Comparison of ENCODE assay signal across 9 cellular contexts in the genomic region with DNA sequence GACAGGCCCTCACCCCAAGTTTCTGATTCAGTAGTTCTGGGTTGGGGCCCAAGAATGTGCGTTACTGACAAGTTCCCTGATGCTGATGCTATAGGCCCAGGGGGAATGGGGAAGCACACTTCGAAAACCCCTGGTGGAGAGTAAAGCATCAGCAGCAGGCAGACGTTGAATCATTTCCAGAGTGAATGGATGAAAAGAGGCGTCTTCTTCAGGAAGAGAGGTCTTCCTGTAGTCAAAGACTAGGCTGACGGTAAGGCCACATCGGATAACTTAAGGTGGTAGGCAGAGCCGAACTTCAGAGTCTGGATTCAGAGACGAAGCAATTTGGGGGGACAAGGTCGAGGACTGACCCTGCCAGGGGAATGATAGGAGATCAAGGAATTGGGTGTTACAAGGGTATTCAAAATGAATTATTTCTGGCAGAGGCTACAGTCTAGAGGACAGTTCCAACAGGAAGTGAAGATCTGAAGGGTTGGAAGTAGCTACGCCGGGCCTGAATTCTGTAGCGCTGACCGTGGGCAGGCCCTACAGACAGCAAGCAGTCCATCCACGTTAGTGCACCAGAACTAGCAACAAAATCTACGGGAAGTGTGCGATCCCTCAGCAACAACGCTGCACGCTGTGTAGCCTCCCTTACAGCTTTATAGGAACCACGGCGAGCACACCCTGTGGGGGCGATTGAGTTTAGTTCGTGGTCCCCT. TPM values are rescaled to one million over a fixed set of nuclear protein-coding genes. Genes with fewer than 3 reads are reported as not detected.
A peak's percentile ranks its signal among the peaks of the same experiment; 100 is the strongest.
DNase-seq lines count a peak whose midpoint lies in the region; TF ChIP-seq lines count a peak whose summit lies in the region.
"Had no signal": no experiment of that assay in that cellular context is flagged by ENCODE, and none has a peak within 500 bp of the region (broad histone marks: within the 10 kb centered on the region; RNA-seq: fewer than 3 reads in every experiment).

No MANE protein-coding gene starts in this region.

- WGBS in prostate gland: 26% methylated on average over 22 of the region's 22 CpGs

- H3K27me3 ChIP-seq in HAP-1 (ENCODE audit: low read depth): no peaks in the 10 kb centered on the region
- no peaks in the 10 kb centered on the region for H3K27me3 ChIP-seq in prostate gland (replicated peaks; ENCODE audit: insufficient read depth)

- peaks cover 19% of the 10 kb centered on the region for H3K4me1 ChIP-seq in HAP-1
- peaks cover 5% of the 10 kb centered on the region for H3K4me1 ChIP-seq in prostate gland (replicated peaks)

- H3K9me3 ChIP-seq in HAP-1 (0 out of 2 replicates have a peak, but pooled peaks cover 3% of the 10 kb centered on the region), prostate gland (no peaks in the 10 kb centered on the region)

- H3K36me3 Mint-ChIP-seq in activated T-helper 2 cell treated with anti-CD3 and anti-CD28 coated beads, Interferon-gamma antibody, Interleukin-2, Interleukin-4, amounts not matched to agents 10 μg/mL and 5 μg/mL and 100 μg/mL, durations not matched to agents 14 hours and 24 hours and 36 hours (ENCODE audit: low read depth): peaks cover 46% of the 10 kb centered on the region

- intact Hi-C loops in activated T-helper 2 cell treated with anti-CD3 and anti-CD28 coated beads, Interferon-gamma antibody, Interleukin-2, Interleukin-4, amounts not matched to agents 10 μg/mL and 5 μg/mL and 100 μg/mL, durations not matched to agents 14 hours and 24 hours and 36 hours (cut with micrococcal nuclease): loop anchor here (1.0 to 5.0 kb wide), 3 partner anchors 35 to 207 kb away; partner anchors contain the start of genes HYOU1 and SLC37A4
- intact Hi-C loops in head of caudate nucleus (cut with DNase I) (no loop called here), prostate gland (cut with DNase I) (no loop called here)

- no peak for TF ChIP-seq CTCF in GM10266 (IDR thresholded peaks at IDR 0.05; ENCODE audit: control insufficient read depth, insufficient read depth, low read depth, missing control alignments)
- no peak for TF ChIP-seq CTCF in prostate gland (IDR thresholded peaks at IDR 0.05)

- H3K27ac Mint-ChIP-seq in activated T-helper 2 cell treated with anti-CD3 and anti-CD28 coated beads, Interferon-gamma antibody, Interleukin-2, Interleukin-4, amounts not matched to agents 10 μg/mL and 5 μg/mL and 100 μg/mL, durations not matched to agents 14 hours and 24 hours and 36 hours: peak overlapping the region; percentile 98

- H3K4me3 Mint-ChIP-seq in activated T-helper 2 cell treated with anti-CD3 and anti-CD28 coated beads, Interferon-gamma antibody, Interleukin-2, Interleukin-4, amounts not matched to agents 10 μg/mL and 5 μg/mL and 100 μg/mL, durations not matched to agents 14 hours and 24 hours and 36 hours (ENCODE audit: low read depth): peak overlapping the region; percentile 99

- H3K9me3 Mint-ChIP-seq in activated T-helper 2 cell treated with anti-CD3 and anti-CD28 coated beads, Interferon-gamma antibody, Interleukin-2, Interleukin-4, amounts not matched to agents 10 μg/mL and 5 μg/mL and 100 μg/mL, durations not matched to agents 14 hours and 24 hours and 36 hours: no peaks in the 10 kb centered on the region

- peaks cover 21% of the 10 kb centered on the region for H3K4me1 Mint-ChIP-seq in activated T-helper 2 cell treated with anti-CD3 and anti-CD28 coated beads, Interferon-gamma antibody, Interleukin-2, Interleukin-4, amounts not matched to agents 10 μg/mL and 5 μg/mL and 100 μg/mL, durations not matched to agents 14 hours and 24 hours and 36 hours (ENCODE audit: low read depth)

- peak; percentile 77 for DNase-seq in GM10266 (ENCODE audit: extremely low spot score)
- DNase-seq in HAP-1 (ENCODE audit: low spot score in 2 of 2): peak; percentile 32 to 43
- DNase-seq in NOMO-1 (lab: John Stamatoyannopoulos, UW; ENCODE audit: unreplicated experiment in 2 of 2): peak; percentile 26 to 71
- DNase-seq in activated T-helper 2 cell treated with anti-CD3 and anti-CD28 coated beads, Interferon-gamma antibody, Interleukin-2, Interleukin-4, amounts not matched to agents 10 μg/mL and 5 μg/mL and 100 μg/mL, durations not matched to agents 14 hours and 24 hours and 36 hours (ENCODE audit: low spot score): peak; percentile 17
- DNase-seq in head of caudate nucleus: peak in 23 of 42 donors; percentile 4 to 49 (median 21)
- no peak for DNase-seq in prostate gland (ENCODE audit: low spot score)
- DNase-seq in mesenteric fat pad (ENCODE audit: low spot score): no peak
- DNase-seq in NCI-H2029 treated with DMSO at 0.1 percent for 48 hours (lab: John Stamatoyannopoulos, UW): no peak

- no peak for TF ChIP-seq POLR2A in prostate gland (IDR thresholded peaks at IDR 0.05)

- H3K27me3 Mint-ChIP-seq in activated T-helper 2 cell treated with anti-CD3 and anti-CD28 coated beads, Interferon-gamma antibody, Interleukin-2, Interleukin-4, amounts not matched to agents 10 μg/mL and 5 μg/mL and 100 μg/mL, durations not matched to agents 14 hours and 24 hours and 36 hours (ENCODE audit: low read depth): no peaks in the 10 kb centered on the region

- H3K4me3 ChIP-seq in HAP-1: peak overlapping the region; percentile 89
- H3K4me3 ChIP-seq in prostate gland: peak overlapping the region; percentile 52 to 64

- H3K36me3 ChIP-seq in HAP-1 (replicated peaks): peaks cover 40% of the 10 kb centered on the region
- H3K36me3 ChIP-seq in prostate gland: no peaks in the 10 kb centered on the region

- H3K27ac ChIP-seq in prostate gland: peak overlapping the region; percentile 68 to 69

- in situ Hi-C loops in HAP-1 (cut with MboI; ENCODE audit: low sequenced_read_pairs): no loop called here

RNA-seq across cellular contexts. Expression of gene CENATAC, which starts 0.9 kb away (rescaled TPM):
- 44.2 and 47.7 TPM in 2 replicates for total RNA-seq in activated T-helper 2 cell treated with anti-CD3 and anti-CD28 coated beads, Interferon-gamma antibody, Interleukin-2, Interleukin-4, amounts not matched to agents 10 μg/mL and 5 μg/mL and 100 μg/mL, durations not matched to agents 14 hours and 24 hours and 36 hours
- 10 to 100 TPM; 19.4 to 44.5 TPM for total RNA-seq in prostate gland
- 34.8 TPM for total RNA-seq in mesenteric fat pad

RNA-seq across cellular contexts. Expression of gene RPS25, which starts 21.1 kb away (rescaled TPM):
- total RNA-seq in activated T-helper 2 cell treated with anti-CD3 and anti-CD28 coated beads, Interferon-gamma antibody, Interleukin-2, Interleukin-4, amounts not matched to agents 10 μg/mL and 5 μg/mL and 100 μg/mL, durations not matched to agents 14 hours and 24 hours and 36 hours: 1,728 and 1,773 TPM in 2 replicates
- total RNA-seq in prostate gland: 1,000 to 10,000 TPM in 1 of 2 donors, 100 to 1,000 TPM in 1; 949 to 1,730 TPM
- 953 TPM for total RNA-seq in mesenteric fat pad

RNA-seq across cellular contexts. Expression of gene TRAPPC4, which starts 21.5 kb away (rescaled TPM):
- total RNA-seq in activated T-helper 2 cell treated with anti-CD3 and anti-CD28 coated beads, Interferon-gamma antibody, Interleukin-2, Interleukin-4, amounts not matched to agents 10 μg/mL and 5 μg/mL and 100 μg/mL, durations not matched to agents 14 hours and 24 hours and 36 hours: 121 and 128 TPM in 2 replicates
- 10 to 100 TPM; 79.8 to 83.5 TPM for total RNA-seq in prostate gland
- 52.8 TPM for total RNA-seq in mesenteric fat pad

RNA-seq across cellular contexts. Expression of gene FOXR1, which starts 25.5 kb away (rescaled TPM):
- not detected in 2 replicates for total RNA-seq in activated T-helper 2 cell treated with anti-CD3 and anti-CD28 coated beads, Interferon-gamma antibody, Interleukin-2, Interleukin-4, amounts not matched to agents 10 μg/mL and 5 μg/mL and 100 μg/mL, durations not matched to agents 14 hours and 24 hours and 36 hours
- total RNA-seq in prostate gland: 1 to 10 TPM in 1 of 2 donors, not detected in 1; 1.8 TPM
- not detected for total RNA-seq in mesenteric fat pad
- total RNA-seq: dermis microvascular lymphatic vessel endothelial cell had no signal

RNA-seq across cellular contexts. Expression of gene SLC37A4, which starts 33.6 kb away (rescaled TPM):
- 31.7 and 34.4 TPM in 2 replicates for total RNA-seq in activated T-helper 2 cell treated with anti-CD3 and anti-CD28 coated beads, Interferon-gamma antibody, Interleukin-2, Interleukin-4, amounts not matched to agents 10 μg/mL and 5 μg/mL and 100 μg/mL, durations not matched to agents 14 hours and 24 hours and 36 hours
- 10 to 100 TPM; 36.2 to 58.7 TPM for total RNA-seq in prostate gland
- 10.2 TPM for total RNA-seq in mesenteric fat pad

Comparison
In these comparisons a context has a peak if more than half of its experiments do, and no peak if none do; other contexts are left out.
1. DNase-seq: peak in GM10266 (single experiment), HAP-1 (2 of 2), NOMO-1 (2 of 2), activated T-helper 2 cell treated with anti-CD3 and anti-CD28 coated beads, Interferon-gamma antibody, Interleukin-2, Interleukin-4, amounts not matched to agents 10 μg/mL and 5 μg/mL and 100 μg/mL, durations not matched to agents 14 hours and 24 hours and 36 hours (single experiment) and head of caudate nucleus (23 of 42); none in prostate gland (single experiment), mesenteric fat pad (single experiment) and NCI-H2029 treated with DMSO at 0.1 percent for 48 hours (single experiment).